Comparison of ENCODE assay signal across 1 cellular context in genomic region chr2:101794141-101794540, GRCh38.
TF ChIP-seq lines count a peak whose summit lies in the region.

No MANE protein-coding gene starts in this region.

TF ChIP-seq in neural cell, 6 proteins besides CTCF, POLR2A, EP300 and RAD21:
- TF ChIP-seq REST (IDR thresholded peaks at IDR 0.05; ENCODE audit: borderline replicate concordance) (no peak), SMC3 (conservative IDR thresholded peaks at IDR 0.05; ENCODE audit: poor library complexity) (no peak), POLR2AphosphoS5 (IDR thresholded peaks at IDR 0.05) (no peak), TAF1 (IDR thresholded peaks at IDR 0.05; ENCODE audit: low read depth) (no peak), MXI1 (conservative IDR thresholded peaks at IDR 0.05; ENCODE audit: poor library complexity, severe bottlenecking) (no peak), EZH2 (IDR thresholded peaks at IDR 0.05; ENCODE audit: borderline replicate concordance, insufficient read depth, low read length, poor library complexity, severe bottlenecking) (no peak)
